Comparison of ENCODE assay signal across 2 cellular contexts in genomic region chr10:116889066-116889465, GRCh38.
TF ChIP-seq lines count a peak whose summit lies in the region.

No MANE protein-coding gene starts in this region.

TF ChIP-seq in SK-N-SH, 30 proteins besides CTCF, POLR2A, EP300 and RAD21:
- TF ChIP-seq REST (IDR thresholded peaks at IDR 0.05; ENCODE audit: low read depth, low read length) (no peak), TAF1 (IDR thresholded peaks at IDR 0.05; ENCODE audit: borderline replicate concordance, low read depth, low read length) (no peak), FOXM1 (IDR thresholded peaks at IDR 0.05; ENCODE audit: low read depth) (no peak), RFX5 (IDR thresholded peaks at IDR 0.05; ENCODE audit: low read length) (no peak), RXRA (IDR thresholded peaks at IDR 0.05; ENCODE audit: borderline replicate concordance, low read depth) (no peak), YY1 (IDR thresholded peaks at IDR 0.05; ENCODE audit: low read depth) (no peak), FOXJ3 (CRISPR knock-in tag; IDR thresholded peaks at IDR 0.05) (no peak), JUND (IDR thresholded peaks at IDR 0.05) (no peak), IRF3 (IDR thresholded peaks at IDR 0.05; ENCODE audit: low read depth, low read length) (no peak), PBX3 (IDR thresholded peaks at IDR 0.05) (no peak), MEF2A (IDR thresholded peaks at IDR 0.05; ENCODE audit: borderline replicate concordance, low read depth) (no peak), CHD2 (IDR thresholded peaks at IDR 0.05; ENCODE audit: low read length, partially characterized antibody) (no peak), FOSL2 (IDR thresholded peaks at IDR 0.05; ENCODE audit: borderline replicate concordance, low read depth) (no peak), SMC3 (IDR thresholded peaks at IDR 0.05; ENCODE audit: low read depth, low read length) (no peak), NRF1 (IDR thresholded peaks at IDR 0.05; ENCODE audit: low read depth, low read length) (no peak)

TF ChIP-seq in SK-N-SH treated with all-trans-retinoic acid at 6 μM for 48 hours, 23 proteins besides CTCF, POLR2A, EP300 and RAD21:
- no peak for TF ChIP-seq PATZ1 (CRISPR knock-in tag; IDR thresholded peaks at IDR 0.05; ENCODE audit: borderline replicate concordance)
- no peak for TF ChIP-seq ARNTL (CRISPR knock-in tag; IDR thresholded peaks at IDR 0.05; ENCODE audit: borderline replicate concordance, low read depth)
- TF ChIP-seq CSDC2 (CRISPR knock-in tag; IDR thresholded peaks at IDR 0.05) = no peak
- TF ChIP-seq ZNF70 (CRISPR knock-in tag; IDR thresholded peaks at IDR 0.05) = no peak
- TF ChIP-seq OSR1 (CRISPR knock-in tag; IDR thresholded peaks at IDR 0.05) = no peak
- TF ChIP-seq CREB5 (CRISPR knock-in tag; IDR thresholded peaks at IDR 0.05; ENCODE audit: low read depth) = no peak
- TF ChIP-seq BACH2 (CRISPR knock-in tag; IDR thresholded peaks at IDR 0.05; ENCODE audit: borderline replicate concordance) = no peak
- TF ChIP-seq ZNF565 (CRISPR knock-in tag; conservative IDR thresholded peaks at IDR 0.05; ENCODE audit: low read depth) = no peak
- no peak for TF ChIP-seq RARB (CRISPR knock-in tag; IDR thresholded peaks at IDR 0.05)
- no peak for TF ChIP-seq CSRNP3 (CRISPR knock-in tag; IDR thresholded peaks at IDR 0.05)
- TF ChIP-seq ESRRG (CRISPR knock-in tag; IDR thresholded peaks at IDR 0.05) = no peak
- TF ChIP-seq GLIS3 (CRISPR knock-in tag; IDR thresholded peaks at IDR 0.05) = no peak
- no peak for TF ChIP-seq ZFP3 (CRISPR knock-in tag; IDR thresholded peaks at IDR 0.05)
- TF ChIP-seq ZC3H10 (CRISPR knock-in tag; IDR thresholded peaks at IDR 0.05) = no peak
